11 cellular contexts compared by ENCODE assay signal in genomic region chr5:60332244-60333018, GRCh38.
DNase-seq lines count a peak whose midpoint lies in the region; ATAC-seq, FAIRE-seq and TF ChIP-seq lines count a peak whose summit lies in the region.
"Had no signal": no experiment of that assay in that cellular context is flagged by ENCODE, and none has a peak within 500 bp of the region (broad histone marks: within the 10 kb centered on the region; RNA-seq: fewer than 3 reads in every experiment).

No MANE protein-coding gene starts in this region.

- H3K23ac ChIP-seq in trophoblast cell (ENCODE audit: low read length), result no peak overlapping the region

- H4K8ac ChIP-seq in trophoblast cell (ENCODE audit: low read depth, low read length), result no peak overlapping the region

- H2AK5ac ChIP-seq in trophoblast cell (ENCODE audit: low read length), result no peak overlapping the region

- H4K91ac ChIP-seq in trophoblast cell (ENCODE audit: low read depth, low read length), result no peak overlapping the region

- no peaks in the 10 kb centered on the region for H3K9me3 ChIP-seq in endothelial cell of umbilical vein (replicated peaks; ENCODE audit: control insufficient read depth, insufficient read depth, low read length)
- no peaks in the 10 kb centered on the region for H3K9me3 ChIP-seq in PC-9 (ENCODE audit: insufficient read depth, low read depth)
- H3K9me3 ChIP-seq in trophoblast cell (ENCODE audit: insufficient read depth, low read depth, low read length), result no peaks in the 10 kb centered on the region
- H3K9me3 ChIP-seq: uterus had no signal

- H3K79me1 ChIP-seq in trophoblast cell (ENCODE audit: low read length), result no peaks in the 10 kb centered on the region

- intact Hi-C loops in endothelial cell of umbilical vein (cut with micrococcal nuclease), result no loop called here
- intact Hi-C loops in PC-9 (cut with micrococcal nuclease; ENCODE audit: unreplicated experiment), result no loop called here

- dilution Hi-C loops in endothelial cell of umbilical vein (cut with MboI; ENCODE audit: extremely low pct_ligation_motif_present, low sequenced_read_pairs), result no loop called here

- H2BK5ac ChIP-seq in trophoblast cell (ENCODE audit: low read depth, low read length, poor library complexity), result no peak overlapping the region

- H3F3A ChIP-seq in PC-9 (ENCODE audit: insufficient read depth, low read depth), result no peaks in the 10 kb centered on the region

- WGBS in trophoblast cell (ENCODE audit: extremely low coverage, insufficient coverage, insufficient read length), result no CpG with 5 or more reads among the region's 2 CpGs

- no peaks in the 10 kb centered on the region for H3K36me3 ChIP-seq in endothelial cell of umbilical vein (ENCODE audit: control insufficient read depth in 2 of 2, extremely low read depth in 1 of 2, insufficient read depth in 2 of 2, low read length in 2 of 2)
- H3K36me3 ChIP-seq in PC-9 (ENCODE audit: low read depth), result no peaks in the 10 kb centered on the region
- H3K36me3 ChIP-seq in trophoblast cell (ENCODE audit: control insufficient read depth in 1 of 2, insufficient read depth in 2 of 2, low read length in 2 of 2), result no peaks in the 10 kb centered on the region
- H3K36me3 ChIP-seq: uterus had no signal

- no peak overlapping the region for H4K12ac ChIP-seq in trophoblast cell (ENCODE audit: low read depth, low read length)

- H3K18ac ChIP-seq in trophoblast cell (ENCODE audit: low read length), result no peak overlapping the region

- H4K20me1 ChIP-seq in endothelial cell of umbilical vein (replicated peaks; ENCODE audit: control insufficient read depth, extremely low read depth, insufficient read depth, low read length) (no peaks in the 10 kb centered on the region), PC-9 (ENCODE audit: insufficient read depth) (no peaks in the 10 kb centered on the region)

- BruUV-seq in endothelial cell of umbilical vein (replicated peaks; lab: Mats Ljungman, UMichigan), result no TSS peak
- no TSS peak for BruUV-seq in PC-9 (replicated peaks; lab: Mats Ljungman, UMichigan)

- no peak for TF ChIP-seq POLR2A in endothelial cell of umbilical vein (IDR thresholded peaks at IDR 0.05; ENCODE audit: low read depth, low read length)

- H3K4me1 ChIP-seq in endothelial cell of umbilical vein (ENCODE audit: control insufficient read depth, extremely low read depth, insufficient read depth, low read length), result no peaks in the 10 kb centered on the region
- H3K4me1 ChIP-seq in PC-9 (replicated peaks; ENCODE audit: insufficient read depth), result peaks cover 10% of the 10 kb centered on the region; the same call in 1 of the 2 replicates
- no peaks in the 10 kb centered on the region for H3K4me1 ChIP-seq in trophoblast cell (ENCODE audit: control insufficient read depth in 1 of 2, insufficient read depth in 2 of 2, low read length in 2 of 2)
- H3K4me1 ChIP-seq: uterus had no signal

- no peak overlapping the region for H3K4ac ChIP-seq in trophoblast cell (ENCODE audit: low read depth, low read length)

- H3K79me2 ChIP-seq in endothelial cell of umbilical vein (ENCODE audit: control insufficient read depth, insufficient read depth, low read length) (no peaks in the 10 kb centered on the region), PC-9 (ENCODE audit: low read depth) (no peaks in the 10 kb centered on the region), trophoblast cell (ENCODE audit: control insufficient read depth, insufficient read depth, low read length, poor library complexity) (no peaks in the 10 kb centered on the region)

- H3K4me2 ChIP-seq in endothelial cell of umbilical vein (ENCODE audit: insufficient read depth, low read length) (no peak overlapping the region), PC-9 (no peak overlapping the region), trophoblast cell (ENCODE audit: low read length) (no peak overlapping the region)

- no peaks in the 10 kb centered on the region for H3K9me1 ChIP-seq in endothelial cell of umbilical vein (replicated peaks; ENCODE audit: control insufficient read depth, extremely low read depth, insufficient read depth, low read length)

- H2BK12ac ChIP-seq in trophoblast cell (ENCODE audit: low read length), result no peak overlapping the region

- no peak overlapping the region for H2BK120ac ChIP-seq in trophoblast cell (ENCODE audit: insufficient read depth, low read length, poor library complexity)

- no peak overlapping the region for H3K27ac ChIP-seq in endothelial cell of umbilical vein (ENCODE audit: insufficient read depth, low read depth, low read length)
- no peak overlapping the region for H3K27ac ChIP-seq in PC-9
- H3K27ac ChIP-seq in trophoblast cell (ENCODE audit: low read depth, low read length), result no peak overlapping the region
- H3K27ac ChIP-seq: uterus had no signal

- POLR2A ChIA-PET in endothelial cell of umbilical vein (lab: Charles Lee), result no interaction called here
- POLR2A ChIA-PET in PC-9 (lab: Charles Lee; ENCODE audit: unreplicated experiment), result interaction anchor here (0.6 kb wide), 1 partner anchor 99 kb away, joined by 9 read pairs; no protein-coding TSS in a partner anchor

- TF ChIP-seq CTCF in AG10803 (conservative IDR thresholded peaks at IDR 0.05; ENCODE audit: low read length) (no peak), endothelial cell of umbilical vein (IDR thresholded peaks at IDR 0.05; ENCODE audit: extremely low read depth in 1 of 2, insufficient read depth in 1 of 2, low read depth in 1 of 2, low read length in 2 of 2) (no peak), PC-9 (conservative IDR thresholded peaks at IDR 0.05) (no peak)

- FAIRE-seq in endothelial cell of umbilical vein (lab: Jason Lieb, UNC), result no peak

- no peaks in the 10 kb centered on the region for H3K9me2 ChIP-seq in PC-9 (ENCODE audit: insufficient read depth)

- peak; percentile 13 for DNase-seq in AG10803 (ENCODE audit: low read depth)
- DNase-seq in HT1080 (ENCODE audit: low read depth), result peak; percentile 84
- DNase-seq in endothelial cell of umbilical vein (ENCODE audit: low read depth, low spot score), result no peak
- no peak for DNase-seq in NCI-H2029 treated with DMSO at 0.1 percent for 48 hours (lab: John Stamatoyannopoulos, UW)
- DNase-seq in PC-9, result no peak
- DNase-seq in trophoblast cell, result no peak
- DNase-seq in DMS79 treated with DMSO at 0.1 percent for 48 hours (lab: John Stamatoyannopoulos, UW), result no peak
- DNase-seq: hypothalamus, naive B cell, uterus had no signal

- H3K9ac ChIP-seq in endothelial cell of umbilical vein (replicated peaks; ENCODE audit: extremely low read depth, insufficient read depth, low read length), result no peak overlapping the region
- no peak overlapping the region for H3K9ac ChIP-seq in trophoblast cell (ENCODE audit: low read length)

- ATAC-seq in GM21390 (IDR thresholded peaks at IDR 0.05; ENCODE audit: unreplicated experiment), result peak; percentile 78

- H3K27me3 ChIP-seq in endothelial cell of umbilical vein (ENCODE audit: control insufficient read depth in 2 of 2, insufficient read depth in 2 of 2, low read length in 2 of 2) (no peaks in the 10 kb centered on the region), PC-9 (ENCODE audit: insufficient read depth, low read depth) (no peaks in the 10 kb centered on the region), trophoblast cell (ENCODE audit: insufficient read depth, low read length) (no peaks in the 10 kb centered on the region)
- H3K27me3 ChIP-seq: uterus had no signal

- H3K4me3 ChIP-seq in AG10803 (ENCODE audit: low read length) (no peak overlapping the region), endothelial cell of umbilical vein (replicated peaks in 1 of 3; ENCODE audit: insufficient read depth in 1 of 3, low read depth in 1 of 3, low read length in 3 of 3) (no peak overlapping the region), PC-9 (no peak overlapping the region), trophoblast cell (ENCODE audit: low read depth, low read length) (no peak overlapping the region)
- H3K4me3 ChIP-seq: uterus had no signal

- no peak overlapping the region for H3K14ac ChIP-seq in trophoblast cell (ENCODE audit: low read length)

- CTCF ChIA-PET in endothelial cell of umbilical vein (lab: Charles Lee), result no interaction called here
- CTCF ChIA-PET in PC-9 (lab: Charles Lee), result no interaction called here

- H2AFZ ChIP-seq in endothelial cell of umbilical vein (ENCODE audit: low read depth, low read length) (no peak overlapping the region), PC-9 (no peak overlapping the region), trophoblast cell (ENCODE audit: insufficient read depth, low read length, poor library complexity) (no peak overlapping the region)

TF ChIP-seq in endothelial cell of umbilical vein, 7 proteins besides CTCF, POLR2A, EP300 and RAD21:
- TF ChIP-seq, protein P1, sequence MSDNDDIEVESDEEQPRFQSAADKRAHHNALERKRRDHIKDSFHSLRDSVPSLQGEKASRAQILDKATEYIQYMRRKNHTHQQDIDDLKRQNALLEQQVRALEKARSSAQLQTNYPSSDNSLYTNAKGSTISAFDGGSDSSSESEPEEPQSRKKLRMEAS (IDR thresholded peaks at IDR 0.05; ENCODE audit: insufficient read depth, insufficient read length), result no peak
- TF ChIP-seq FOS (IDR thresholded peaks at IDR 0.05; ENCODE audit: borderline replicate concordance, insufficient read depth, low read length) (peak; percentile 31), GATA2 (IDR thresholded peaks at IDR 0.05; ENCODE audit: insufficient read depth, insufficient read length, low read depth, low read length) (no peak)

Comparison
In these comparisons a context has a peak if more than half of its experiments do, and no peak if none do; other contexts are left out.
1. DNase-seq: peak in AG10803 (single experiment) and HT1080 (single experiment); none in endothelial cell of umbilical vein (single experiment), NCI-H2029 treated with DMSO at 0.1 percent for 48 hours (single experiment), PC-9 (0 of 2), trophoblast cell (0 of 2) and DMS79 treated with DMSO at 0.1 percent for 48 hours (single experiment).